Comparison of ENCODE assay signal across 33 cellular contexts in genomic region chr2:128105072-128105471, GRCh38.
"Had no signal": no experiment of that assay in that cellular context is flagged by ENCODE, and none has a peak within 500 bp of the region (broad histone marks: within the 10 kb centered on the region; RNA-seq: fewer than 3 reads in every experiment).

No MANE protein-coding gene starts in this region.

- H3K4me3 ChIP-seq: MG63 had no signal

- DNase-seq: Karpas-422, Kasumi-1, KG1, MM.1S, NCI-H1048, NCI-H1092, NCI-H1092 treated with DMSO at 0.1 percent for 48 hours, NCI-H1105, NCI-H1105 treated with DMSO at 0.1 percent for 48 hours, NCI-H1417, NCI-H1417 treated with DMSO at 0.1 percent for 48 hours, NCI-H1436, NCI-H1436 treated with DMSO at 0.1 percent for 48 hours, NCI-H146, NCI-H1694, NCI-H1694 treated with DMSO at 0.1 percent for 48 hours, NCI-H187, NCI-H187 treated with DMSO at 0.1 percent for 48 hours, NCI-H2029, NCI-H2029 treated with DMSO at 0.1 percent for 48 hours, NCI-H2081, NCI-H2081 treated with DMSO at 0.1 percent for 48 hours, NCI-H2107, NCI-H2171, NCI-H2171 treated with DMSO at 0.1 percent for 48 hours, NCI-H2227 treated with DMSO at 0.1 percent for 48 hours, NCI-H226, NCI-H345, NCI-H446, NCI-H446 treated with DMSO at 0.1 percent for 48 hours, NCI-H510A had no signal

- H3K27me3 ChIP-seq: MG63 had no signal

- H3K4me2 ChIP-seq: KMS-11 had no signal

- H3K9ac ChIP-seq: KMS-11 had no signal

- H3K27ac ChIP-seq: KMS-11 had no signal

- H3K9me3 ChIP-seq: MG63 had no signal
